In genomic region chr3:65231544-65231943, GRCh38 we compare ENCODE assay signal across 1 cellular context.
TF ChIP-seq lines count a peak whose summit lies in the region.

No MANE protein-coding gene starts in this region.

TF ChIP-seq in SK-N-SH, 30 proteins besides CTCF, POLR2A, EP300 and RAD21 (continued from another document):
- peak; percentile 38; the same call in 1 of the 2 replicates for TF ChIP-seq POLR2AphosphoS5 (IDR thresholded peaks at IDR 0.05; ENCODE audit: low read depth, low read length)
- TF ChIP-seq GATA2 (CRISPR knock-in tag; IDR thresholded peaks at IDR 0.05) = peak; percentile 98
- no peak for TF ChIP-seq RFX5 (IDR thresholded peaks at IDR 0.05; ENCODE audit: low read length)
- TF ChIP-seq GABPA (IDR thresholded peaks at IDR 0.05; ENCODE audit: low read depth) = no peak
- TF ChIP-seq YY1 (IDR thresholded peaks at IDR 0.05; ENCODE audit: low read depth) = no peak
- no peak for TF ChIP-seq FOXM1 (IDR thresholded peaks at IDR 0.05; ENCODE audit: low read depth)
- no peak for TF ChIP-seq TEAD4 (IDR thresholded peaks at IDR 0.05; ENCODE audit: borderline replicate concordance, insufficient read depth)
TF ChIP-seq in SK-N-SH: peak in this region for 9.
